ENCODE assay signal across 9 cellular contexts in the genomic region with DNA sequence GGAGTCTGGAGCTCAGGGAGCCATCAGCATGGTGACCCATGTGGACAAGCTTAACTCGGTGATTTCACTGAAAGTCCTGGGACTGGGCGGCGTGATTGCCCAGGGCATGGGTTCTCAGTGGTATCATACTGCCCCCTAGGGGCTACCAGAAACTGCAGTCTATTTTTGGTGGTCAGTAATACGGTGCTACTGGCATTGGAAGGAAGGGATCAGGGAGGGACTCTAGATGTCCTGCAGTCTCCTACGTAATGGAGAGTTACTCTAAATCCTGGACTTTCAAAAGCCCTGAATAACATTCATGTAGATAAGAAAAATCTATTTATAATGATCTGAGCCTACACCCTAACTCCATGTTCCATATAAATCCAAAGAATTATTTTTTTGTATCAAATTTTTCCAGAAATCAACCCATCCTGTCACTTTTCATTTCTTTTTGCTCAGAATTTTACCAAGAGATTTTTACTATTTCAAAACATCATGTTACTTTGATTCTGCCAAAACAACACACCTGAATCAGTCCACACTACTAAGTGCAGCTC. TPM values are rescaled to one million over a fixed set of nuclear protein-coding genes. Genes with fewer than 3 reads are reported as not detected.
DNase-seq lines count a peak whose midpoint lies in the region; ATAC-seq and TF ChIP-seq lines count a peak whose summit lies in the region.
"Had no signal": no experiment of that assay in that cellular context is flagged by ENCODE, and none has a peak within 500 bp of the region (broad histone marks: within the 10 kb centered on the region; RNA-seq: fewer than 3 reads in every experiment).

No MANE protein-coding gene starts in this region.

- H4K20me1 ChIP-seq in fibroblast of lung (ENCODE audit: control insufficient read depth, extremely low read depth, insufficient read depth, low read length) = no peaks in the 10 kb centered on the region

- no peaks in the 10 kb centered on the region for H3K9me3 Mint-ChIP-seq in activated CD8-positive, alpha-beta memory T cell treated with anti-CD3 and anti-CD28 coated beads, Interleukin-2, amount 10 ng/mL, durations not matched to agents 7 days and 5 days (ENCODE audit: low read depth)
- H3K9me3 Mint-ChIP-seq in natural killer cell treated with Interleukin-12 subunit alpha and Interleukin-12 subunit beta and Interleukin-15 and Interleukin-18, amount 100 ng/mL, for 72 hours = no peaks in the 10 kb centered on the region

- H3K27me3 Mint-ChIP-seq in activated CD8-positive, alpha-beta memory T cell treated with anti-CD3 and anti-CD28 coated beads, Interleukin-2, amount 10 ng/mL, durations not matched to agents 7 days and 5 days = no peaks in the 10 kb centered on the region
- no peaks in the 10 kb centered on the region for H3K27me3 Mint-ChIP-seq in natural killer cell treated with Interleukin-12 subunit alpha and Interleukin-12 subunit beta and Interleukin-15 and Interleukin-18, amount 100 ng/mL, for 72 hours
- H3K27me3 Mint-ChIP-seq: activated naive CD8-positive, alpha-beta T cell had no signal

- no peak overlapping the region for H3K27ac Mint-ChIP-seq in activated CD8-positive, alpha-beta memory T cell treated with anti-CD3 and anti-CD28 coated beads, Interleukin-2, amount 10 ng/mL, durations not matched to agents 7 days and 5 days
- no peak overlapping the region for H3K27ac Mint-ChIP-seq in natural killer cell treated with Interleukin-12 subunit alpha and Interleukin-12 subunit beta and Interleukin-15 and Interleukin-18, amount 100 ng/mL, for 72 hours
- H3K27ac Mint-ChIP-seq: activated naive CD8-positive, alpha-beta T cell had no signal

- H3K27ac ChIP-seq in fibroblast of lung (ENCODE audit: insufficient read depth, low read length) (no peak overlapping the region), vagina (no peak overlapping the region)

- peak overlapping the region; percentile 60 for H2AFZ ChIP-seq in fibroblast of lung (ENCODE audit: low read length)

- H3K27me3 ChIP-seq in fibroblast of lung (ENCODE audit: control insufficient read depth, insufficient read depth, low read length) = no peaks in the 10 kb centered on the region
- H3K27me3 ChIP-seq in vagina = no peaks in the 10 kb centered on the region

- no peak overlapping the region for H3K4me2 ChIP-seq in fibroblast of lung (ENCODE audit: extremely low read depth, insufficient read depth, low read length)

- H3K79me2 ChIP-seq in fibroblast of lung (ENCODE audit: control insufficient read depth, insufficient read depth, low read length) = no peaks in the 10 kb centered on the region

- peaks cover 2% of the 10 kb centered on the region for H3K36me3 Mint-ChIP-seq in activated CD8-positive, alpha-beta memory T cell treated with anti-CD3 and anti-CD28 coated beads, Interleukin-2, amount 10 ng/mL, durations not matched to agents 7 days and 5 days
- peaks cover 6% of the 10 kb centered on the region for H3K36me3 Mint-ChIP-seq in natural killer cell treated with Interleukin-12 subunit alpha and Interleukin-12 subunit beta and Interleukin-15 and Interleukin-18, amount 100 ng/mL, for 72 hours

- TF ChIP-seq CTCF in fibroblast of lung (conservative IDR thresholded peaks at IDR 0.05 in 1 of 2, IDR thresholded peaks at IDR 0.05 in 1 of 2; ENCODE audit: low read depth in 1 of 2, low read length in 2 of 2) = peak; percentile 93 to 95
- peak; percentile 44 to 72 (median 63) for TF ChIP-seq CTCF in vagina (IDR thresholded peaks at IDR 0.05)

- no peak overlapping the region for H3K4me3 Mint-ChIP-seq in activated CD8-positive, alpha-beta memory T cell treated with anti-CD3 and anti-CD28 coated beads, Interleukin-2, amount 10 ng/mL, durations not matched to agents 7 days and 5 days
- no peak overlapping the region for H3K4me3 Mint-ChIP-seq in natural killer cell treated with Interleukin-12 subunit alpha and Interleukin-12 subunit beta and Interleukin-15 and Interleukin-18, amount 100 ng/mL, for 72 hours
- H3K4me3 Mint-ChIP-seq: activated naive CD8-positive, alpha-beta T cell had no signal

- H3K4me1 ChIP-seq in fibroblast of lung (ENCODE audit: control insufficient read depth, extremely low read depth, insufficient read depth, low read length) (peaks cover 3% of the 10 kb centered on the region), vagina (no peaks in the 10 kb centered on the region)

- no peak overlapping the region for H3K9ac ChIP-seq in fibroblast of lung (ENCODE audit: insufficient read depth, low read length)

- CTCF ChIA-PET in activated CD8-positive, alpha-beta memory T cell treated with anti-CD3 and anti-CD28 coated beads, Interleukin-2, amount 10 ng/mL, durations not matched to agents 7 days and 5 days (lab: Charles Lee) = interaction anchor here (0.7 to 3.2 kb wide), 30 partner anchors 8 to 441 kb away, joined by 3 to 20 read pairs (median 4); no protein-coding TSS in a partner anchor

- ATAC-seq in HG03520 (IDR thresholded peaks at IDR 0.05; ENCODE audit: unreplicated experiment) (peak; percentile 61), HG03521 (IDR thresholded peaks at IDR 0.05; ENCODE audit: unreplicated experiment) (no peak)
- peak; percentile 96 for ATAC-seq in activated CD8-positive, alpha-beta memory T cell treated with anti-CD3 and anti-CD28 coated beads, Interleukin-2, amount 10 ng/mL, durations not matched to agents 7 days and 5 days
- ATAC-seq in natural killer cell treated with Interleukin-12 subunit alpha and Interleukin-12 subunit beta and Interleukin-15 and Interleukin-18, amount 100 ng/mL, for 72 hours = peak; percentile 86 to 89

- no peaks in the 10 kb centered on the region for H3K9me3 ChIP-seq in fibroblast of lung (ENCODE audit: control insufficient read depth, insufficient read depth, low read depth, low read length)
- H3K9me3 ChIP-seq in vagina = no peaks in the 10 kb centered on the region

- H3K4me3 ChIP-seq in fibroblast of lung (replicated peaks in 1 of 4; ENCODE audit: control extremely low read depth in 1 of 4, insufficient read depth in 1 of 4, low read depth in 3 of 4, low read length in 4 of 4) = no peak overlapping the region
- H3K4me3 ChIP-seq in vagina = no peak overlapping the region

- intact Hi-C loops in vagina (cut with DNase I) = loop anchor here (10.0 kb wide), 1 partner anchor 115 kb away; no protein-coding TSS in a partner anchor

- TF ChIP-seq POLR2A in vagina (IDR thresholded peaks at IDR 0.05) = no peak

- DNase-seq in EL (peak; percentile 74), NCI-H82 treated with DMSO at 0.1 percent for 48 hours (lab: John Stamatoyannopoulos, UW; ENCODE audit: unreplicated experiment) (peak; percentile 57), fibroblast of lung (ENCODE audit: low read depth in 2 of 2) (peak; percentile 58 to 79), vagina (ENCODE audit: extremely low spot score in 2 of 2) (no peak)
- DNase-seq in activated CD8-positive, alpha-beta memory T cell treated with anti-CD3 and anti-CD28 coated beads, Interleukin-2, amount 10 ng/mL, durations not matched to agents 7 days and 5 days = peak; percentile 67
- DNase-seq in natural killer cell treated with Interleukin-12 subunit alpha and Interleukin-12 subunit beta and Interleukin-15 and Interleukin-18, amount 100 ng/mL, for 72 hours (ENCODE audit: low spot score) = peak; percentile 78

- peaks cover 1% of the 10 kb centered on the region for H3K4me1 Mint-ChIP-seq in activated CD8-positive, alpha-beta memory T cell treated with anti-CD3 and anti-CD28 coated beads, Interleukin-2, amount 10 ng/mL, durations not matched to agents 7 days and 5 days
- peaks cover 0 to 6% of the 10 kb centered on the region in 2 donors for H3K4me1 Mint-ChIP-seq in natural killer cell treated with Interleukin-12 subunit alpha and Interleukin-12 subunit beta and Interleukin-15 and Interleukin-18, amount 100 ng/mL, for 72 hours (ENCODE audit: low read depth in 2 of 2)

- H3K36me3 ChIP-seq in fibroblast of lung (ENCODE audit: control insufficient read depth, insufficient read depth, low read length) (no peaks in the 10 kb centered on the region), vagina (peaks cover 0 to 24% of the 10 kb centered on the region in 2 donors)

RNA-seq across cellular contexts. Expression of a gene that starts 37.3 kb away (rescaled TPM):
- total RNA-seq in activated CD8-positive, alpha-beta memory T cell treated with anti-CD3 and anti-CD28 coated beads, Interleukin-2, amount 10 ng/mL, durations not matched to agents 7 days and 5 days = 100 to 1,000 TPM; 183 to 211 TPM
- total RNA-seq in fibroblast of lung (229 and 276 TPM in 2 replicates), vagina (171 TPM)
- polyA plus RNA-seq in fibroblast of lung = 102 and 141 TPM in 2 replicates
- 166 and 219 TPM in 2 replicates for polyA plus RNA-seq in fibroblast of lung (2012)
- polyA minus RNA-seq in fibroblast of lung (ENCODE audit: low replicate concordance) = 258 and 349 TPM in 2 replicates
- total RNA-seq in natural killer cell treated with Interleukin-12 subunit alpha and Interleukin-12 subunit beta and Interleukin-15 and Interleukin-18, amount 100 ng/mL, for 72 hours = 100 to 1,000 TPM; 189 to 372 TPM

RNA-seq across cellular contexts. Expression of a gene that starts 47.9 kb away (rescaled TPM):
- not detected for total RNA-seq in activated CD8-positive, alpha-beta memory T cell treated with anti-CD3 and anti-CD28 coated beads, Interleukin-2, amount 10 ng/mL, durations not matched to agents 7 days and 5 days
- total RNA-seq in fibroblast of lung (0.26 and 0.33 TPM in 2 replicates), vagina (2.9 TPM)
- polyA plus RNA-seq in fibroblast of lung = 0.41 TPM in 1 of 2 replicates, not detected in the other
- polyA plus RNA-seq in fibroblast of lung (2012) = 0.33 TPM in 1 of 2 replicates, not detected in the other
- polyA minus RNA-seq in fibroblast of lung (ENCODE audit: low replicate concordance) = 0.35 TPM in 1 of 2 replicates, not detected in the other
- under 1 TPM in 1 of 2 donors, not detected in 1; 0.24 TPM for total RNA-seq in natural killer cell treated with Interleukin-12 subunit alpha and Interleukin-12 subunit beta and Interleukin-15 and Interleukin-18, amount 100 ng/mL, for 72 hours

Comparison
In these comparisons a context has a peak if more than half of its experiments do, and no peak if none do; other contexts are left out.
1. DNase-seq: peak in EL (single experiment), NCI-H82 treated with DMSO at 0.1 percent for 48 hours (single experiment), activated CD8-positive, alpha-beta memory T cell treated with anti-CD3 and anti-CD28 coated beads, Interleukin-2, amount 10 ng/mL, durations not matched to agents 7 days and 5 days (single experiment), fibroblast of lung (2 of 2) and natural killer cell treated with Interleukin-12 subunit alpha and Interleukin-12 subunit beta and Interleukin-15 and Interleukin-18, amount 100 ng/mL, for 72 hours (single experiment); none in vagina (0 of 2).